Comparison of ENCODE assay signal across 29 cellular contexts in genomic region chr6:161676566-161676965, GRCh38.
DNase-seq lines count a peak whose midpoint lies in the region; ATAC-seq and TF ChIP-seq lines count a peak whose summit lies in the region.
"Had no signal": no experiment of that assay in that cellular context is flagged by ENCODE, and none has a peak within 500 bp of the region (broad histone marks: within the 10 kb centered on the region; RNA-seq: fewer than 3 reads in every experiment).

No MANE protein-coding gene starts in this region.

- CTCF ChIA-PET in activated CD4-positive, alpha-beta T cell treated with anti-CD3 and anti-CD28 coated beads for 36 hours (lab: Charles Lee), result interaction anchor here (0.7 to 1.3 kb wide), 3 partner anchors 121 to 259 kb away, joined by 3 to 4 read pairs (median 3); no protein-coding TSS in a partner anchor

- POLR2A ChIA-PET in activated CD4-positive, alpha-beta T cell treated with anti-CD3 and anti-CD28 coated beads for 36 hours (lab: Charles Lee), result no interaction called here

- H3K4me3 Mint-ChIP-seq in activated CD4-positive, alpha-beta T cell treated with anti-CD3 and anti-CD28 coated beads for 36 hours, result no peak overlapping the region
- no peak overlapping the region for H3K4me3 Mint-ChIP-seq in stimulated activated memory B cell treated with anti-CD40 and anti-IgM and Interleukin-4, amounts not matched to agents 10 μg/mL and 1 μg/mL and 100 μg/mL, for 72 hours
- no peak overlapping the region for H3K4me3 Mint-ChIP-seq in natural killer cell
- H3K4me3 Mint-ChIP-seq: activated CD8-positive, alpha-beta T cell treated with anti-CD3 and anti-CD28 coated beads for 36 hours; activated naive CD4-positive, alpha-beta T cell treated with anti-CD3 and anti-CD28 coated beads for 36 hours; activated T-helper 1 cell treated with anti-CD3 and anti-CD28 coated beads, Interleukin-12 subunit alpha, Interleukin-12 subunit beta, Interleukin-2, Interleukin-4 antibody, amounts not matched to agents 30 ng/mL and 10 ng/mL and 1 ng/mL, durations not matched to agents 14 hours and 24 hours and 36 hours; naive thymus-derived CD8-positive, alpha-beta T cell had no signal

- H3K27ac Mint-ChIP-seq in activated CD4-positive, alpha-beta T cell treated with anti-CD3 and anti-CD28 coated beads for 36 hours, result no peak overlapping the region
- H3K27ac Mint-ChIP-seq in stimulated activated memory B cell treated with anti-CD40 and anti-IgM and Interleukin-4, amounts not matched to agents 10 μg/mL and 1 μg/mL and 100 μg/mL, for 72 hours, result no peak overlapping the region
- H3K27ac Mint-ChIP-seq in natural killer cell, result no peak overlapping the region
- H3K27ac Mint-ChIP-seq: activated CD8-positive, alpha-beta T cell treated with anti-CD3 and anti-CD28 coated beads for 36 hours; activated naive CD4-positive, alpha-beta T cell treated with anti-CD3 and anti-CD28 coated beads for 36 hours; activated T-helper 1 cell treated with anti-CD3 and anti-CD28 coated beads, Interleukin-12 subunit alpha, Interleukin-12 subunit beta, Interleukin-2, Interleukin-4 antibody, amounts not matched to agents 30 ng/mL and 10 ng/mL and 1 ng/mL, durations not matched to agents 14 hours and 24 hours and 36 hours; naive thymus-derived CD8-positive, alpha-beta T cell had no signal

- intact Hi-C loops in activated CD4-positive, alpha-beta T cell treated with anti-CD3 and anti-CD28 coated beads for 36 hours (cut with DNase I, micrococcal nuclease), result no loop called here
- intact Hi-C loops in natural killer cell (cut with micrococcal nuclease), result no loop called here

- no peak for DNase-seq in activated CD4-positive, alpha-beta T cell treated with anti-CD3 and anti-CD28 coated beads for 36 hours
- no peak for DNase-seq in activated CD4-positive, alpha-beta T cell treated with anti-CD3 and anti-CD28 coated beads for 48 hours
- no peak for DNase-seq in kidney tubule cell (ENCODE audit: low spot score)
- no peak for DNase-seq in natural killer cell
- no peak for DNase-seq in NCI-H2081 (lab: John Stamatoyannopoulos, UW)
- DNase-seq: activated CD4-positive, alpha-beta T cell treated with anti-CD3 and anti-CD28 coated beads for 1 hour; activated CD8-positive, alpha-beta memory T cell treated with anti-CD3 and anti-CD28 coated beads, Interleukin-2, amount 50 U/mL, for 48 hours; activated CD8-positive, alpha-beta T cell treated with anti-CD3 and anti-CD28 coated beads for 36 hours; activated naive CD4-positive, alpha-beta T cell treated with anti-CD3 and anti-CD28 coated beads for 36 hours; adrenal gland; body of pancreas; DND-41; Kasumi-1; kidney glomerular epithelial cell; MV-4-11; naive thymus-derived CD8-positive, alpha-beta T cell; NCI-H2171 treated with DMSO at 0.1 percent for 48 hours; NCI-H510A; occipital lobe; sigmoid colon; SJCRH30; stimulated activated CD4-positive, alpha-beta T cell treated with anti-CD3 and anti-CD28 coated beads, Interleukin-12 subunit alpha, Interleukin-12 subunit beta, amount 100 ng/mL, for 4 hours; stimulated activated CD4-positive, alpha-beta T cell treated with anti-CD3 and anti-CD28 coated beads, Interleukin-2, amount 100 ng/mL, for 48 hours; SW 1271; thyroid gland had no signal

- no peak for TF ChIP-seq CTCF in natural killer cell (IDR thresholded peaks at IDR 0.05)

- peak; percentile 49 for ATAC-seq in activated CD4-positive, alpha-beta T cell treated with anti-CD3 and anti-CD28 coated beads for 36 hours
- peak; percentile 72 for ATAC-seq in HG02588 (IDR thresholded peaks at IDR 0.05; ENCODE audit: unreplicated experiment)
- peak; percentile 41 for ATAC-seq in HG03558 (IDR thresholded peaks at IDR 0.05; ENCODE audit: extremely low read depth, unreplicated experiment)
- ATAC-seq in stimulated activated memory B cell treated with anti-CD40 and anti-IgM and Interleukin-4, amounts not matched to agents 10 μg/mL and 1 μg/mL and 100 μg/mL, for 72 hours, result peak; percentile 29
- ATAC-seq in natural killer cell, result no peak
- ATAC-seq: activated CD8-positive, alpha-beta T cell treated with anti-CD3 and anti-CD28 coated beads for 36 hours; body of pancreas; naive thymus-derived CD8-positive, alpha-beta T cell had no signal

- no peaks in the 10 kb centered on the region for H3K27me3 Mint-ChIP-seq in activated CD4-positive, alpha-beta T cell treated with anti-CD3 and anti-CD28 coated beads for 36 hours
- H3K27me3 Mint-ChIP-seq in stimulated activated memory B cell treated with anti-CD40 and anti-IgM and Interleukin-4, amounts not matched to agents 10 μg/mL and 1 μg/mL and 100 μg/mL, for 72 hours, result no peaks in the 10 kb centered on the region
- H3K27me3 Mint-ChIP-seq in natural killer cell (ENCODE audit: low read depth in 2 of 2), result no peaks in the 10 kb centered on the region
- H3K27me3 Mint-ChIP-seq: activated CD8-positive, alpha-beta T cell treated with anti-CD3 and anti-CD28 coated beads for 36 hours; naive thymus-derived CD8-positive, alpha-beta T cell had no signal

- no peaks in the 10 kb centered on the region for H3K4me1 Mint-ChIP-seq in activated CD4-positive, alpha-beta T cell treated with anti-CD3 and anti-CD28 coated beads for 36 hours
- H3K4me1 Mint-ChIP-seq in stimulated activated memory B cell treated with anti-CD40 and anti-IgM and Interleukin-4, amounts not matched to agents 10 μg/mL and 1 μg/mL and 100 μg/mL, for 72 hours, result no peaks in the 10 kb centered on the region
- no peaks in the 10 kb centered on the region for H3K4me1 Mint-ChIP-seq in natural killer cell
- H3K4me1 Mint-ChIP-seq: naive thymus-derived CD8-positive, alpha-beta T cell had no signal

- no peaks in the 10 kb centered on the region for H3K36me3 Mint-ChIP-seq in activated CD4-positive, alpha-beta T cell treated with anti-CD3 and anti-CD28 coated beads for 36 hours (ENCODE audit: low read depth)
- no peaks in the 10 kb centered on the region for H3K36me3 Mint-ChIP-seq in stimulated activated memory B cell treated with anti-CD40 and anti-IgM and Interleukin-4, amounts not matched to agents 10 μg/mL and 1 μg/mL and 100 μg/mL, for 72 hours
- no peaks in the 10 kb centered on the region for H3K36me3 Mint-ChIP-seq in natural killer cell

- H3K9me3 Mint-ChIP-seq in activated CD4-positive, alpha-beta T cell treated with anti-CD3 and anti-CD28 coated beads for 36 hours (ENCODE audit: low read depth), result no peaks in the 10 kb centered on the region
- H3K9me3 Mint-ChIP-seq in stimulated activated memory B cell treated with anti-CD40 and anti-IgM and Interleukin-4, amounts not matched to agents 10 μg/mL and 1 μg/mL and 100 μg/mL, for 72 hours, result no peaks in the 10 kb centered on the region
- H3K9me3 Mint-ChIP-seq in natural killer cell, result no peaks in the 10 kb centered on the region
- H3K9me3 Mint-ChIP-seq: activated CD8-positive, alpha-beta T cell treated with anti-CD3 and anti-CD28 coated beads for 36 hours; activated naive CD4-positive, alpha-beta T cell treated with anti-CD3 and anti-CD28 coated beads for 36 hours; activated T-helper 1 cell treated with anti-CD3 and anti-CD28 coated beads, Interleukin-12 subunit alpha, Interleukin-12 subunit beta, Interleukin-2, Interleukin-4 antibody, amounts not matched to agents 30 ng/mL and 10 ng/mL and 1 ng/mL, durations not matched to agents 14 hours and 24 hours and 36 hours had no signal

Comparison
In these comparisons a context has a peak if more than half of its experiments do, and no peak if none do; other contexts are left out.
1. ATAC-seq: peak in activated CD4-positive, alpha-beta T cell treated with anti-CD3 and anti-CD28 coated beads for 36 hours (single experiment), HG02588 (single experiment), HG03558 (single experiment) and stimulated activated memory B cell treated with anti-CD40 and anti-IgM and Interleukin-4, amounts not matched to agents 10 μg/mL and 1 μg/mL and 100 μg/mL, for 72 hours (single experiment); none in natural killer cell (0 of 3).